21 cellular contexts compared by ENCODE assay signal in the genomic region with DNA sequence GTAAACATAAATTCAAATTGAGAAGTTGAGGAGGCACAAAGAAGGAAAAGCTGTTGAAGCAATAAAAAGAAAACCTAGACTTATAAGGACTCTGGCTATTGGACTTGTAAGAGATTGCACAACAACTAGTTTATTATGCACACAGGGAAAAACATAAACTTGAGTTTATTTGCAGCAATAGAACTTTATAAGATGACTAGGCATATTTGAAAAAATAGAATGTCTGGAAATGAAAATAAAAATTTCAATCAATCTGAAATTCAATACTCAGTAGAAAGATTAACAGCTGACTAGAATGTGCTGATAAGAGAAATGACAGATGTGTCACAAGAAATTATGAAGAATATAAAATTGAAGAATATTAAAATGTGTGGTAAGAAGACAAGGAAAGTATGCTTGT.
A peak's percentile ranks its signal among the peaks of the same experiment; 100 is the strongest.
DNase-seq lines count a peak whose midpoint lies in the region; ATAC-seq, FAIRE-seq and TF ChIP-seq lines count a peak whose summit lies in the region.
"Had no signal": no experiment of that assay in that cellular context is flagged by ENCODE, and none has a peak within 500 bp of the region (broad histone marks: within the 10 kb centered on the region; RNA-seq: fewer than 3 reads in every experiment).

No MANE protein-coding gene starts in this region.

- H3K9me1 ChIP-seq in K562 (ENCODE audit: control insufficient read depth, insufficient read depth, low read length) = no peaks in the 10 kb centered on the region

- DNase-seq in A549 (ENCODE audit: low read depth in 1 of 2, low spot score in 1 of 2) (no peak), D721Med (ENCODE audit: insufficient read length, low spot score) (no peak), SK-N-MC (ENCODE audit: low read depth, low spot score) (no peak), K562 (ENCODE audit: extremely low read depth in 1 of 4, low spot score in 3 of 4) (no peak), NK-92 (lab: John Stamatoyannopoulos, UW; ENCODE audit: unreplicated experiment) (no peak), NCI-H1417 (lab: John Stamatoyannopoulos, UW) (no peak)
- DNase-seq: Calu3; CD4-positive, alpha-beta T cell; CD8-positive, alpha-beta memory T cell; COR-L47; DMS153; DND-41; GOT3; HFFc6 had no signal

- H3K27ac ChIP-seq in A549 (no peak overlapping the region), SK-N-MC (peak overlapping the region; percentile 51; the same call in 1 of the 2 replicates), K562 (ENCODE audit: extremely low read depth, low read depth, low read length) (no peak overlapping the region)
- H3K27ac ChIP-seq: BLaER1 had no signal

- ATAC-seq in A549 = no peak
- ATAC-seq in K562 = no peak
- no peak for ATAC-seq in GM18520 (IDR thresholded peaks at IDR 0.05; ENCODE audit: unreplicated experiment)

- H3K36me3 ChIP-seq in SK-N-MC (ENCODE audit: insufficient read depth, low read length) (no peaks in the 10 kb centered on the region), K562 (ENCODE audit: control insufficient read depth, insufficient read depth, low read length) (no peaks in the 10 kb centered on the region)
- H3K36me3 ChIP-seq: BLaER1, HAP-1 had no signal

- CTCF ChIA-PET in A549 (lab: Yijun Ruan, JAX) = no interaction called here
- CTCF ChIA-PET in K562 (lab: Yijun Ruan, JAX; ENCODE audit: low intra/inter-chr PET ratio) = no interaction called here

- TF ChIP-seq RAD21 in A549 (conservative IDR thresholded peaks at IDR 0.05 in 1 of 2, IDR thresholded peaks at IDR 0.05 in 1 of 2) (no peak), K562 (CRISPR knock-in tag; conservative IDR thresholded peaks at IDR 0.05 in 1 of 2, IDR thresholded peaks at IDR 0.05 in 1 of 2) (no peak)

- TF ChIP-seq CTCF in A549 (IDR thresholded peaks at IDR 0.05) = no peak
- no peak for TF ChIP-seq CTCF in D721Med (IDR thresholded peaks at IDR 0.05; ENCODE audit: insufficient read depth, missing control alignments)
- no peak for TF ChIP-seq CTCF in K562 (IDR thresholded peaks at IDR 0.05 in 2 of 3, conservative IDR thresholded peaks at IDR 0.05 in 1 of 3; ENCODE audit: insufficient read depth in 2 of 3, low read depth in 1 of 3, low read length in 3 of 3)

- H4K20me1 ChIP-seq in K562 (replicated peaks; ENCODE audit: control insufficient read depth, insufficient read depth, low read length) = no peaks in the 10 kb centered on the region
- H4K20me1 ChIP-seq: BLaER1 had no signal

- H3K4me2 ChIP-seq in A549 = no peak overlapping the region
- H3K4me2 ChIP-seq in K562 (ENCODE audit: insufficient read depth, low read length) = no peak overlapping the region
- H3K4me2 ChIP-seq: BLaER1 had no signal

- FAIRE-seq in A549 (lab: Jason Lieb, UNC) (no peak), D721Med (lab: Jason Lieb, UNC) (peak; percentile 48), K562 (lab: Jason Lieb, UNC) (no peak)
- FAIRE-seq: G401.6, GM12892, GM19239, H54 had no signal

- intact Hi-C loops in K562 (cut with micrococcal nuclease) = no loop called here

- H3K9me3 ChIP-seq in A549 (0 out of 3 replicates have a peak, but pooled peaks cover under 1% of the 10 kb centered on the region), SK-N-MC (ENCODE audit: low read depth, low read length) (no peaks in the 10 kb centered on the region), K562 (replicated peaks; ENCODE audit: control insufficient read depth, insufficient read depth, low read depth, low read length) (no peaks in the 10 kb centered on the region; the same call in 1 of the 2 replicates)
- H3K9me3 ChIP-seq: BLaER1, HAP-1 had no signal

- H3K4me1 ChIP-seq in A549 (no peaks in the 10 kb centered on the region), K562 (replicated peaks in 1 of 2; ENCODE audit: control insufficient read depth in 2 of 2, insufficient read depth in 2 of 2, low read length in 2 of 2) (no peaks in the 10 kb centered on the region)
- H3K4me1 ChIP-seq: BLaER1 had no signal

- H2AFZ ChIP-seq in K562 (ENCODE audit: low read depth, low read length) = no peak overlapping the region

- TF ChIP-seq EP300 in A549 (IDR thresholded peaks at IDR 0.05) = no peak
- no peak for TF ChIP-seq EP300 in K562 (IDR thresholded peaks at IDR 0.05; ENCODE audit: low read length)

- TF ChIP-seq POLR2A in A549 (IDR thresholded peaks at IDR 0.05; ENCODE audit: low read length) (no peak), K562 (conservative IDR thresholded peaks at IDR 0.05) (no peak)

- H3K9ac ChIP-seq in SK-N-MC (ENCODE audit: insufficient read length) (no peak overlapping the region), K562 (ENCODE audit: insufficient read depth in 1 of 2, low read depth in 2 of 2, low read length in 2 of 2) (no peak overlapping the region)
- H3K9ac ChIP-seq: BLaER1 had no signal

- no peaks in the 10 kb centered on the region for H3K27me3 ChIP-seq in K562 (ENCODE audit: control insufficient read depth in 2 of 2, insufficient read depth in 2 of 2, low read length in 2 of 2)
- H3K27me3 ChIP-seq: BLaER1 had no signal

- no TSS peak for BruUV-seq in K562 (replicated peaks; lab: Mats Ljungman, UMichigan)

- POLR2A ChIA-PET in A549 (lab: Yijun Ruan, JAX) (no interaction called here), K562 (lab: Yijun Ruan, JAX) (no interaction called here)

- H3K4me3 ChIP-seq in A549 (no peak overlapping the region), SK-N-MC (no peak overlapping the region), K562 (no peak overlapping the region)
- H3K4me3 ChIP-seq: BLaER1, HAP-1 had no signal

- in situ Hi-C loops in K562 (cut with MboI) = no loop called here

- no peaks in the 10 kb centered on the region for H3K79me2 ChIP-seq in K562 (ENCODE audit: control insufficient read depth, insufficient read depth, low read length)

TF ChIP-seq in A549, 52 proteins besides CTCF, POLR2A, EP300 and RAD21:
- TF ChIP-seq MAFK (IDR thresholded peaks at IDR 0.05; ENCODE audit: partially characterized antibody) (peak; percentile 58), NFE2L2 (conservative IDR thresholded peaks at IDR 0.05; ENCODE audit: low read length) (0 out of 2 replicates have a peak, but pooled peaks have one; percentile 9), PHF8 (IDR thresholded peaks at IDR 0.05; ENCODE audit: borderline replicate concordance, low read depth) (no peak), CHD2 (IDR thresholded peaks at IDR 0.05; ENCODE audit: low read length, partially characterized antibody) (no peak), CEBPB (IDR thresholded peaks at IDR 0.05) (no peak), HMGXB4 (CRISPR knock-in tag; IDR thresholded peaks at IDR 0.05; ENCODE audit: borderline replicate concordance) (no peak)
TF ChIP-seq in A549: peak in this region for 2.

TF ChIP-seq in K562, 482 proteins besides CTCF, POLR2A, EP300 and RAD21:
- TF ChIP-seq C11orf30 (IDR thresholded peaks at IDR 0.05; ENCODE audit: low read depth) (peak; percentile 15; the same call in 1 of the 2 replicates), CBX8 (IDR thresholded peaks at IDR 0.05; ENCODE audit: borderline replicate concordance, extremely low read depth, low read depth, low read length, poor library complexity, severe bottlenecking) (no peak), ELF2 (CRISPR knock-in tag; IDR thresholded peaks at IDR 0.05) (no peak), ZNF316 (IDR thresholded peaks at IDR 0.05) (peak; percentile 59; the same call in 1 of the 2 replicates), MAFG (tag; conservative IDR thresholded peaks at IDR 0.05) (peak; percentile 41)

Comparison
In these comparisons a context has a peak if more than half of its experiments do, and no peak if none do; other contexts are left out.
1. Of the 35 proteins assayed by ChIP-seq in both K562 and A549: peak only in K562: none; only in A549: MAFK; in both: none; in neither: 34.